ENCODE assay signal across 8 cellular contexts in genomic region chr1:11099310-11100148, GRCh38. TPM values are rescaled to one million over a fixed set of nuclear protein-coding genes. Genes with fewer than 3 reads are reported as not detected.
DNase-seq lines count a peak whose midpoint lies in the region; TF ChIP-seq lines count a peak whose summit lies in the region.

Gene EXOSC10, minus strand, starts transcription at chr1:11099869. Its CDS starts 38 bp downstream, at chr1:11099831.

- DNase-seq in EH (ENCODE audit: low read depth) = peak; percentile 89
- peak; percentile 98 for DNase-seq in H7
- DNase-seq in MG63 = peak; percentile 93
- DNase-seq in SHP77 (lab: John Stamatoyannopoulos, UW) = peak; percentile 82 to 88
- DNase-seq in activated gamma-delta T cell (lab: John Stamatoyannopoulos, UW) = peak; percentile 88
- DNase-seq in fibroblast of the conjunctiva (ENCODE audit: low read depth) = peak; percentile 80
- DNase-seq in nephron progenitor cell = peak; percentile 95

- peaks cover 3% of the 10 kb centered on the region for H3K27me3 Mint-ChIP-seq in nephron progenitor cell (ENCODE audit: low read depth, poor library complexity)
- no peaks in the 10 kb centered on the region for H3K27me3 Mint-ChIP-seq in stimulated activated naive CD8-positive, alpha-beta T cell treated with anti-CD3 and anti-CD28 coated beads, Interleukin-15, Interleukin-2, amounts not matched to agents 100 ng/mL and 50 ng/mL, for 24 hours

- no peaks in the 10 kb centered on the region for H3K9me3 Mint-ChIP-seq in nephron progenitor cell
- no peaks in the 10 kb centered on the region for H3K9me3 Mint-ChIP-seq in stimulated activated naive CD8-positive, alpha-beta T cell treated with anti-CD3 and anti-CD28 coated beads, Interleukin-15, Interleukin-2, amounts not matched to agents 100 ng/mL and 50 ng/mL, for 24 hours

- no peaks in the 10 kb centered on the region for H3K27me3 ChIP-seq in H7 (ENCODE audit: control insufficient read depth, insufficient read depth, low read length)
- no peaks in the 10 kb centered on the region for H3K27me3 ChIP-seq in MG63

- peak within 1 kb of the TSS; percentile 99 for H3K4me3 ChIP-seq in H7 (ENCODE audit: insufficient read depth, low read depth, low read length)
- H3K4me3 ChIP-seq in MG63 = peak within 1 kb of the TSS; percentile 81

- H3K36me3 Mint-ChIP-seq in nephron progenitor cell (ENCODE audit: low read depth) = peaks cover 33% of the 10 kb centered on the region
- peaks cover 17% of the 10 kb centered on the region for H3K36me3 Mint-ChIP-seq in stimulated activated naive CD8-positive, alpha-beta T cell treated with anti-CD3 and anti-CD28 coated beads, Interleukin-15, Interleukin-2, amounts not matched to agents 100 ng/mL and 50 ng/mL, for 24 hours (ENCODE audit: low read depth)

- H3K36me3 ChIP-seq in H7 (replicated peaks; ENCODE audit: control insufficient read depth, insufficient read depth, low read length) (peaks cover 8% of the 10 kb centered on the region), MG63 (peaks cover 36% of the 10 kb centered on the region)

- H3K4me3 Mint-ChIP-seq in nephron progenitor cell = peak within 1 kb of the TSS; percentile 98
- H3K4me3 Mint-ChIP-seq in stimulated activated naive CD8-positive, alpha-beta T cell treated with anti-CD3 and anti-CD28 coated beads, Interleukin-15, Interleukin-2, amounts not matched to agents 100 ng/mL and 50 ng/mL, for 24 hours = peak within 1 kb of the TSS; percentile 98

- H3K4me1 Mint-ChIP-seq in nephron progenitor cell = peaks cover 32% of the 10 kb centered on the region
- peaks cover 12% of the 10 kb centered on the region for H3K4me1 Mint-ChIP-seq in stimulated activated naive CD8-positive, alpha-beta T cell treated with anti-CD3 and anti-CD28 coated beads, Interleukin-15, Interleukin-2, amounts not matched to agents 100 ng/mL and 50 ng/mL, for 24 hours (ENCODE audit: low read depth)

- peak within 1 kb of the TSS; percentile 94 for H3K27ac Mint-ChIP-seq in nephron progenitor cell
- H3K27ac Mint-ChIP-seq in stimulated activated naive CD8-positive, alpha-beta T cell treated with anti-CD3 and anti-CD28 coated beads, Interleukin-15, Interleukin-2, amounts not matched to agents 100 ng/mL and 50 ng/mL, for 24 hours = peak within 1 kb of the TSS; percentile 91

- no peaks in the 10 kb centered on the region for H3K9me3 ChIP-seq in MG63

- no peak for TF ChIP-seq CTCF in nephron progenitor cell (IDR thresholded peaks at IDR 0.05)

RNA-seq across cellular contexts. Expression of gene EXOSC10, which starts in this region (rescaled TPM):
- 124 and 141 TPM in 2 replicates for total RNA-seq in H7 (2014; rRNA removed; shearing (Covaris generic))
- 45.6 and 55.2 TPM in 2 replicates for total RNA-seq in MG63 (2014; rRNA removed; shearing (Covaris generic); ENCODE audit: low replicate concordance)

Comparison
In these comparisons a context has a peak if more than half of its experiments do, and no peak if none do; other contexts are left out.
1. Peak in every context shown above with its lines: DNase-seq and H3K4me3 ChIP-seq.